ENCODE assay signal across 8 cellular contexts in the genomic region with DNA sequence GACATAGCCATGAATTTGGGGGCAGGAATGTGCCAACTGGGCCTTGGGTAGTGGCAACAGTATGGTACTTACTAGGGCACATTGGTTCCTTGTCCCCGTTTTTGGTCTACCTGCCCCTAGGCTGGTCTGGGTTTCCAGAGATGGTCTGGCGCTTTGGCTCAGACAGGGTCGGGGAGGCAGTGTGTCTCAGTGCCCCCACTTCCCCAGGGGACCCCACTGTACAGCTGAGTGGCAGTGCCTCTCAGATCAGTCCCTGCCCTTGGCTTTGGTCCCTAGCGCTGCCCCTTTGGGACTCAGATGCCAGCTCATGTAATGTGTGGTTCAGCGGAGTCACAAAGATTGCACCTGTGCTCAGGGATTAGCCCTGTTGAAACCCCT. TPM values are rescaled to one million over a fixed set of nuclear protein-coding genes. Genes with fewer than 3 reads are reported as not detected.
A peak's percentile ranks its signal among the peaks of the same experiment; 100 is the strongest.
DNase-seq lines count a peak whose midpoint lies in the region; ATAC-seq and TF ChIP-seq lines count a peak whose summit lies in the region.
"Had no signal": no experiment of that assay in that cellular context is flagged by ENCODE, and none has a peak within 500 bp of the region (broad histone marks: within the 10 kb centered on the region; RNA-seq: fewer than 3 reads in every experiment).

No MANE protein-coding gene starts in this region.

- H2AK5ac ChIP-seq in mesendoderm (ENCODE audit: low read length): no peak overlapping the region

- peak overlapping the region; percentile 31 for H3K56ac ChIP-seq in mesendoderm (ENCODE audit: low read length)

- no peak overlapping the region for H3K4ac ChIP-seq in mesendoderm (ENCODE audit: low read depth, low read length)

- H3K18ac ChIP-seq in mesendoderm (ENCODE audit: low read length): no peak overlapping the region

- DNase-seq in CD14-positive monocyte (ENCODE audit: low spot score) (no peak), T-cell (no peak), mesendoderm (no peak), Calu3 (no peak), DMS 273 (lab: John Stamatoyannopoulos, UW; ENCODE audit: unreplicated experiment) (no peak), HPDE6-E6E7 (ENCODE audit: extremely low spot score) (no peak)
- DNase-seq: KG1 had no signal

- intact Hi-C loops in CD14-positive monocyte (cut with micrococcal nuclease) (no loop called here), Calu3 (cut with micrococcal nuclease; ENCODE audit: unreplicated experiment) (no loop called here)

- WGBS in mesendoderm (ENCODE audit: extremely low coverage, insufficient coverage, low lambda C conversion rate): no CpG with 5 or more reads among the region's 5 CpGs

- no peak overlapping the region for H2BK15ac ChIP-seq in mesendoderm (replicated peaks; ENCODE audit: low read depth)

- H3K36me3 ChIP-seq in mesendoderm (ENCODE audit: control insufficient read depth, insufficient read depth, low read length): peaks cover 25% of the 10 kb centered on the region

- H3K27ac Mint-ChIP-seq in CD14-positive monocyte: peak overlapping the region in 4 of 7 donors; percentile 7 to 72 (median 54)
- peak overlapping the region in 1 of 2 donors; percentile 61 for H3K27ac Mint-ChIP-seq in T-cell
- no peak overlapping the region for H3K27ac Mint-ChIP-seq in Calu3 (ENCODE audit: unreplicated experiment)

- BruUV-seq in Calu3 (replicated peaks; lab: Mats Ljungman, UMichigan): no TSS peak

- H4K8ac ChIP-seq in mesendoderm (ENCODE audit: low read depth, low read length): no peak overlapping the region

- H2BK5ac ChIP-seq in mesendoderm (ENCODE audit: low read length): no peak overlapping the region

- CTCF ChIA-PET in T-cell (lab: Charles Lee): no interaction called here
- CTCF ChIA-PET in Calu3 (lab: Charles Lee): no interaction called here

- peak overlapping the region; percentile 1 for H3K9ac ChIP-seq in mesendoderm (ENCODE audit: low read length)

- H3K27me3 ChIP-seq in mesendoderm (ENCODE audit: insufficient read depth, low read length, poor library complexity): no peaks in the 10 kb centered on the region
- H3K27me3 ChIP-seq: tibial nerve had no signal

- H3K4me3 Mint-ChIP-seq in CD14-positive monocyte (no peak overlapping the region), T-cell (peak overlapping the region in 2 of 3 donors; percentile 85 to 99), Calu3 (ENCODE audit: low read depth, unreplicated experiment) (no peak overlapping the region)

- peaks cover 34% of the 10 kb centered on the region for H3K79me2 ChIP-seq in mesendoderm (ENCODE audit: control insufficient read depth, insufficient read depth, low read length)

- TF ChIP-seq CTCF in CD14-positive monocyte (IDR thresholded peaks at IDR 0.05) (no peak), Calu3 (IDR thresholded peaks at IDR 0.05; ENCODE audit: unreplicated experiment) (no peak)

- H3K23ac ChIP-seq in mesendoderm (ENCODE audit: low read length): no peak overlapping the region

- H3K79me1 ChIP-seq in mesendoderm (ENCODE audit: low read length): peaks cover 41% of the 10 kb centered on the region

- H3K4me3 ChIP-seq in mesendoderm (ENCODE audit: low read length): no peak overlapping the region

- peak overlapping the region; percentile 34 for H3K27ac ChIP-seq in mesendoderm (ENCODE audit: low read depth, low read length)

- peaks cover 0 to 6% (median 2%) of the 10 kb centered on the region in 3 donors for H3K27me3 Mint-ChIP-seq in CD14-positive monocyte (ENCODE audit: low read depth in 3 of 3)
- H3K27me3 Mint-ChIP-seq in T-cell: no peaks in the 10 kb centered on the region
- H3K27me3 Mint-ChIP-seq in Calu3 (ENCODE audit: unreplicated experiment): no peaks in the 10 kb centered on the region

- H2BK120ac ChIP-seq in mesendoderm (ENCODE audit: low read depth, low read length): no peak overlapping the region

- no peak for ATAC-seq in T-cell (replicated peaks in 1 of 4)

- no peaks in the 10 kb centered on the region for H3K9me3 Mint-ChIP-seq in CD14-positive monocyte
- H3K9me3 Mint-ChIP-seq in T-cell: no peaks in the 10 kb centered on the region
- H3K9me3 Mint-ChIP-seq in Calu3 (ENCODE audit: low read depth, unreplicated experiment): no peaks in the 10 kb centered on the region

- H3K4me1 ChIP-seq in mesendoderm (ENCODE audit: control insufficient read depth, low read depth, low read length): peaks cover 12% of the 10 kb centered on the region

- POLR2A ChIA-PET in T-cell (lab: Charles Lee): no interaction called here

- H3K4me1 Mint-ChIP-seq in CD14-positive monocyte: peaks cover 34% of the 10 kb centered on the region
- H3K4me1 Mint-ChIP-seq in T-cell: peaks cover 23 to 37% (median 30%) of the 10 kb centered on the region in 3 donors
- H3K4me1 Mint-ChIP-seq in Calu3 (ENCODE audit: low read depth, unreplicated experiment): no peaks in the 10 kb centered on the region

- no peak overlapping the region for H4K5ac ChIP-seq in mesendoderm (ENCODE audit: low read length)

- peaks cover 51 to 67% of the 10 kb centered on the region in 2 donors for H3K36me3 Mint-ChIP-seq in CD14-positive monocyte
- peaks cover 27% of the 10 kb centered on the region for H3K36me3 Mint-ChIP-seq in T-cell
- peaks cover 81% of the 10 kb centered on the region for H3K36me3 Mint-ChIP-seq in Calu3 (ENCODE audit: insufficient read depth, unreplicated experiment)

- no peak overlapping the region for H3K4me2 ChIP-seq in mesendoderm (ENCODE audit: low read length)

RNA-seq across cellular contexts. Expression of a gene that starts 3.3 kb away (rescaled TPM):
- 10 to 100 TPM; 51.1 to 56.5 TPM for polyA plus RNA-seq in CD14-positive monocyte
- 100 to 1,000 TPM in 4 of 5 donors, 10 to 100 TPM in 1; 87.4 to 151 (median 117) TPM for total RNA-seq in T-cell
- polyA plus RNA-seq in mesendoderm (2013, experiment 1 of 2): 72.3 TPM
- 76.0 TPM for polyA plus RNA-seq in mesendoderm (2013, experiment 2 of 2)
- total RNA-seq in Calu3 (2022): 73.0 and 84.1 TPM in 2 replicates

RNA-seq across cellular contexts. Expression of a gene that starts 3.6 kb away (rescaled TPM):
- polyA plus RNA-seq in CD14-positive monocyte: 10 to 100 TPM in 1 of 2 donors, 1 to 10 TPM in 1; 9.5 to 29.3 TPM
- 100 to 1,000 TPM in 3 of 5 donors, 10 to 100 TPM in 2; 68.4 to 106 (median 102) TPM for total RNA-seq in T-cell
- polyA plus RNA-seq in mesendoderm (2013, experiment 1 of 2): 32.5 TPM
- 32.9 TPM for polyA plus RNA-seq in mesendoderm (2013, experiment 2 of 2)
- total RNA-seq in Calu3 (2022): 47.8 and 59.0 TPM in 2 replicates

RNA-seq across cellular contexts. Expression of a gene that starts 17.9 kb away (rescaled TPM):
- not detected for polyA plus RNA-seq in CD14-positive monocyte
- total RNA-seq in T-cell: not detected
- not detected for polyA plus RNA-seq in mesendoderm (2013, experiment 1 of 2)
- not detected for polyA plus RNA-seq in mesendoderm (2013, experiment 2 of 2)
- not detected in 2 replicates for total RNA-seq in Calu3 (2022)
- total RNA-seq: tibial nerve had no signal

RNA-seq across cellular contexts. Expression of a gene that starts 25.4 kb away (rescaled TPM):
- 1 to 10 TPM; 4.3 TPM for polyA plus RNA-seq in CD14-positive monocyte
- total RNA-seq in T-cell (10 to 100 TPM; 22.0 to 33.0 (median 26.3) TPM), Calu3 (2022) (19.2 and 19.7 TPM in 2 replicates)
- polyA plus RNA-seq in mesendoderm (2013, experiment 1 of 2): 7.5 TPM
- 6.9 TPM for polyA plus RNA-seq in mesendoderm (2013, experiment 2 of 2)

RNA-seq across cellular contexts. Expression of a gene that starts 26.0 kb away (rescaled TPM):
- 100 to 1,000 TPM; 218 to 272 TPM for polyA plus RNA-seq in CD14-positive monocyte
- total RNA-seq in T-cell (100 to 1,000 TPM in 4 of 5 donors, 10 to 100 TPM in 1; 74.0 to 115 (median 108) TPM), Calu3 (2022) (165 and 172 TPM in 2 replicates)
- 85.7 TPM for polyA plus RNA-seq in mesendoderm (2013, experiment 1 of 2)
- polyA plus RNA-seq in mesendoderm (2013, experiment 2 of 2): 85.1 TPM

Comparison
In these comparisons a context has a peak if more than half of its experiments do, and no peak if none do; other contexts are left out.
1. H3K4me3 Mint-ChIP-seq: peak in T-cell (2 of 3); none in CD14-positive monocyte (0 of 2) and Calu3 (single experiment).